In the genomic region with DNA sequence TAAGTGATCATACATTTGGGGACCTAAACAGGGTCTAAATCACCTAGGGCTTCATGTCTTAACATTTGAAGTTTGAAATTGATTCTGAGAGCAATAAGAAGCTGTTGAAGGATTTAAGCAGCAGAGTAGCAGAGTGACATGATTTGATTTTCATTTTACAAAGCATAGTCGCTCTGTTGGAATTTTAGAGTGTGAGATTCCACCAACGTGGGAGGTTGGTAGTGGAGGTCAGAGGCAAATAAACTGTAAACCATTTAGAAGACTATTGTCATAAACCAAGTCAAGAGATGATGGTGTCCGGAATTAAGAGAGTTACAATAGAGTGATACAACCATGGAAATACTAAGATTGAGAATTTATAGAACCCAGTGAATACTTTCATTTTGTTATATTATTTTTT, we compare ENCODE assay signal across 25 cellular contexts. TPM values are rescaled to one million over a fixed set of nuclear protein-coding genes. Genes with fewer than 3 reads are reported as not detected.
DNase-seq lines count a peak whose midpoint lies in the region; ATAC-seq, FAIRE-seq and TF ChIP-seq lines count a peak whose summit lies in the region.
"Had no signal": no experiment of that assay in that cellular context is flagged by ENCODE, and none has a peak within 500 bp of the region (broad histone marks: within the 10 kb centered on the region; RNA-seq: fewer than 3 reads in every experiment).

No MANE protein-coding gene starts in this region.

- H3K27ac Mint-ChIP-seq in HFFc6 (peak overlapping the region; percentile 12), astrocyte (ENCODE audit: unreplicated experiment) (peak overlapping the region; percentile 90), progenitor cell of endocrine pancreas (peak overlapping the region; percentile 6)

- H3K36me3 Mint-ChIP-seq in HFFc6 (ENCODE audit: low read depth) (no peaks in the 10 kb centered on the region), astrocyte (ENCODE audit: low read depth, unreplicated experiment) (peaks cover 2% of the 10 kb centered on the region), progenitor cell of endocrine pancreas (ENCODE audit: insufficient read depth) (no peaks in the 10 kb centered on the region)
- H3K36me3 Mint-ChIP-seq: CD4-positive, CD25-positive, alpha-beta regulatory T cell had no signal

- H3K4me2 ChIP-seq in astrocyte (ENCODE audit: low read length): peak overlapping the region; percentile 27

- H3K4me1 ChIP-seq in astrocyte (ENCODE audit: insufficient read depth, low read length): peaks cover 17% of the 10 kb centered on the region
- H3K4me1 ChIP-seq: BE2C had no signal

- no peak overlapping the region for H2AFZ ChIP-seq in astrocyte (ENCODE audit: low read depth, low read length)

- H4K20me1 ChIP-seq in astrocyte (ENCODE audit: insufficient read depth, low read length): no peaks in the 10 kb centered on the region

- H3K9ac ChIP-seq in astrocyte (ENCODE audit: low read length): no peak overlapping the region

- TF ChIP-seq CTCF in HFFc6 (IDR thresholded peaks at IDR 0.05) (no peak), astrocyte (IDR thresholded peaks at IDR 0.05; ENCODE audit: insufficient read depth, low read depth, low read length) (no peak), progenitor cell of endocrine pancreas (IDR thresholded peaks at IDR 0.05; ENCODE audit: unreplicated experiment) (no peak)

- H3K79me2 ChIP-seq in astrocyte (ENCODE audit: insufficient read depth, low read length): no peaks in the 10 kb centered on the region

- no peak overlapping the region for H3K4me3 ChIP-seq in astrocyte (ENCODE audit: insufficient read depth, low read depth, low read length)
- H3K4me3 ChIP-seq: K562, SJCRH30 had no signal

- no peak overlapping the region for H3K27ac ChIP-seq in astrocyte (ENCODE audit: low read depth, low read length)
- H3K27ac ChIP-seq: SJCRH30 had no signal

- peak; percentile 17 for FAIRE-seq in astrocyte (lab: Jason Lieb, UNC)
- FAIRE-seq: A204.1, G401.6, GM12892, K562 had no signal

- H3K4me1 Mint-ChIP-seq in HFFc6 (ENCODE audit: low read depth) (peaks cover 31% of the 10 kb centered on the region), astrocyte (ENCODE audit: low read depth, unreplicated experiment) (peaks cover 30% of the 10 kb centered on the region), progenitor cell of endocrine pancreas (ENCODE audit: low read depth) (no peaks in the 10 kb centered on the region)

- H3K27me3 Mint-ChIP-seq in HFFc6 (ENCODE audit: insufficient read depth): no peaks in the 10 kb centered on the region
- no peaks in the 10 kb centered on the region for H3K27me3 Mint-ChIP-seq in astrocyte (ENCODE audit: low read depth, unreplicated experiment)
- H3K27me3 Mint-ChIP-seq in progenitor cell of endocrine pancreas: no peaks in the 10 kb centered on the region

- H3K27me3 ChIP-seq in astrocyte (ENCODE audit: insufficient read depth, low read length): no peaks in the 10 kb centered on the region
- H3K27me3 ChIP-seq: BE2C, SJCRH30 had no signal

- DNase-seq in EH (ENCODE audit: low read depth) (peak; percentile 80), HFFc6 (no peak), astrocyte (ENCODE audit: low read depth) (no peak), progenitor cell of endocrine pancreas (ENCODE audit: low spot score, unreplicated experiment) (no peak), dermis blood vessel endothelial cell (no peak), NCI-H2029 treated with DMSO at 0.1 percent for 48 hours (lab: John Stamatoyannopoulos, UW) (no peak)
- DNase-seq: BE2C; CD4-positive, CD25-positive, alpha-beta regulatory T cell; DMS79 treated with DMSO at 0.1 percent for 48 hours; GOT3; NCI-H1092; NCI-H1436; NCI-H187 treated with DMSO at 0.1 percent for 48 hours; NCI-H510A; NCI-H748 treated with DMSO at 0.1 percent for 48 hours; NK-92 treated with Interleukin-12 subunit alpha and Interleukin-12 subunit beta, amount 100 ng/mL, for 24 hours; SJCRH30 had no signal

- ATAC-seq in GM21825 (IDR thresholded peaks at IDR 0.05; ENCODE audit: unreplicated experiment) (no peak), GM18873 (IDR thresholded peaks at IDR 0.05; ENCODE audit: low FRiP score, unreplicated experiment) (no peak)
- ATAC-seq: HCT116, K562, Panc1 had no signal

- no peaks in the 10 kb centered on the region for H3K36me3 ChIP-seq in astrocyte (ENCODE audit: insufficient read depth, low read length)
- H3K36me3 ChIP-seq: BE2C, SJCRH30 had no signal

- H3K9me3 Mint-ChIP-seq in HFFc6 (no peaks in the 10 kb centered on the region), astrocyte (ENCODE audit: unreplicated experiment) (peaks cover 4% of the 10 kb centered on the region), progenitor cell of endocrine pancreas (ENCODE audit: low read depth) (no peaks in the 10 kb centered on the region)

- no peaks in the 10 kb centered on the region for H3K9me3 ChIP-seq in astrocyte (ENCODE audit: insufficient read depth, low read depth, low read length)
- H3K9me3 ChIP-seq: BE2C, SJCRH30 had no signal

- H3K4me3 Mint-ChIP-seq in HFFc6 (peak overlapping the region; percentile 18; the same call in 1 of the 2 replicates), astrocyte (ENCODE audit: unreplicated experiment) (no peak overlapping the region), progenitor cell of endocrine pancreas (ENCODE audit: low read depth) (no peak overlapping the region)
- H3K4me3 Mint-ChIP-seq: CD4-positive, CD25-positive, alpha-beta regulatory T cell had no signal

RNA-seq across cellular contexts. Expression of gene ZDHHC17, which starts 52.7 kb away (rescaled TPM):
- 10 to 100 TPM; 16.0 to 23.6 (median 19.2) TPM for total RNA-seq in HFFc6 (2021; fragmentation: NEBNext Ultra II Directional; extraction: Animal tissue kit (Norgen Biotek cat#: 25700))
- total RNA-seq in astrocyte: 61.7 and 77.5 TPM in 2 replicates
- 65.7 and 69.2 TPM in 2 replicates for total RNA-seq in progenitor cell of endocrine pancreas
- total RNA-seq in dermis blood vessel endothelial cell: 65.1 and 68.6 TPM in 2 replicates

Comparison
In these comparisons a context has a peak if more than half of its experiments do, and no peak if none do; other contexts are left out.
1. H3K27ac Mint-ChIP-seq: peak in every context shown above with its lines; median percentile 90 in astrocyte; 12 in HFFc6; 6 in progenitor cell of endocrine pancreas.